Comparison of ENCODE assay signal across 13 cellular contexts in genomic region chr18:45619062-45619825, GRCh38. TPM values are rescaled to one million over a fixed set of nuclear protein-coding genes. Genes with fewer than 3 reads are reported as not detected.
DNase-seq lines count a peak whose midpoint lies in the region; ATAC-seq and TF ChIP-seq lines count a peak whose summit lies in the region.
"Had no signal": no experiment of that assay in that cellular context is flagged by ENCODE, and none has a peak within 500 bp of the region (broad histone marks: within the 10 kb centered on the region; RNA-seq: fewer than 3 reads in every experiment).

No MANE protein-coding gene starts in this region.

- no peaks in the 10 kb centered on the region for H3K4me1 Mint-ChIP-seq in GM23338
- no peaks in the 10 kb centered on the region for H3K4me1 Mint-ChIP-seq in activated T-helper 17 cell treated with anti-CD3 and anti-CD28 coated beads, Interleukin-2, amount 50 U/mL, for 72 hours

- no peaks in the 10 kb centered on the region for H3K4me1 ChIP-seq in GM23338 (ENCODE audit: insufficient read depth)
- no peaks in the 10 kb centered on the region for H3K4me1 ChIP-seq in liver (ENCODE audit: control insufficient read depth in 4 of 4, insufficient read depth in 4 of 4, low read length in 3 of 4)
- H3K4me1 ChIP-seq in stomach, result peaks cover 6 to 30% (median 15%) of the 10 kb centered on the region in 4 donors

- no peak for TF ChIP-seq EP300 in stomach (IDR thresholded peaks at IDR 0.05)

- no peaks in the 10 kb centered on the region for H3K36me3 ChIP-seq in GM23338 (ENCODE audit: insufficient read depth)
- H3K36me3 ChIP-seq in liver (ENCODE audit: control insufficient read depth in 4 of 4, insufficient read depth in 3 of 4, low read depth in 1 of 4, low read length in 3 of 4), result no peaks in the 10 kb centered on the region
- no peaks in the 10 kb centered on the region for H3K36me3 ChIP-seq in stomach
- H3K36me3 ChIP-seq: adrenal gland had no signal

- H3K9ac ChIP-seq in liver (ENCODE audit: low read depth in 1 of 2, low read length in 2 of 2), result no peak overlapping the region

- H3K4me3 ChIP-seq in GM23338 (no peak overlapping the region), fibroblast of mammary gland (ENCODE audit: control insufficient read depth, low read depth, low read length) (no peak overlapping the region), liver (ENCODE audit: low read depth in 1 of 3, low read length in 3 of 3) (no peak overlapping the region), stomach (no peak overlapping the region)
- H3K4me3 ChIP-seq: adrenal gland had no signal

- TF ChIP-seq POLR2A in stomach (IDR thresholded peaks at IDR 0.05), result no peak

- 86% methylated on average over 15 of the region's 15 CpGs for WGBS in liver
- 69 to 83% (median 80%) methylated on average over 15 of the region's 15 CpGs for WGBS in stomach, 5 donors

- TF ChIP-seq CTCF in GM23338 (conservative IDR thresholded peaks at IDR 0.05; ENCODE audit: low read depth in 2 of 2) (no peak), fibroblast of mammary gland (conservative IDR thresholded peaks at IDR 0.05; ENCODE audit: control insufficient read depth, insufficient read depth, low read depth, low read length) (peak; percentile 10), liver (IDR thresholded peaks at IDR 0.05; ENCODE audit: low read depth, low read length, missing input control) (no peak), stomach (IDR thresholded peaks at IDR 0.05) (no peak)

- no peaks in the 10 kb centered on the region for H3K27me3 ChIP-seq in GM23338 (ENCODE audit: insufficient read depth)
- no peaks in the 10 kb centered on the region for H3K27me3 ChIP-seq in liver (ENCODE audit: control insufficient read depth in 4 of 4, insufficient read depth in 4 of 4, low read length in 3 of 4)
- H3K27me3 ChIP-seq in stomach, result no peaks in the 10 kb centered on the region
- H3K27me3 ChIP-seq: adrenal gland had no signal

- DNase-seq in GM23338 (ENCODE audit: low spot score) (no peak), fibroblast of mammary gland (ENCODE audit: low read depth) (peak; percentile 38), stomach (no peak), amniotic stem cell (lab: John Stamatoyannopoulos, UW) (no peak)
- DNase-seq in stimulated activated CD4-positive, alpha-beta T cell treated with anti-CD3 and anti-CD28 coated beads, Interleukin-4, amount 100 ng/mL, for 1 hour, result no peak
- DNase-seq: adrenal gland, DMS 273 treated with DMSO at 0.1 percent for 48 hours, NCI-H2081, trophoblast cell had no signal

- H3K27ac ChIP-seq in GM23338 (ENCODE audit: low read depth), result no peak overlapping the region
- no peak overlapping the region for H3K27ac ChIP-seq in liver (ENCODE audit: low read depth in 1 of 2, low read length in 2 of 2)
- peak overlapping the region in 3 of 5 donors; percentile 40 to 60 (median 46) for H3K27ac ChIP-seq in stomach

- no peaks in the 10 kb centered on the region for H4K20me1 ChIP-seq in GM23338 (replicated peaks; ENCODE audit: insufficient read depth)

- ATAC-seq in GM23338 (peak; percentile 17; the same call in 2 of the 3 replicates), GM18520 (IDR thresholded peaks at IDR 0.05; ENCODE audit: unreplicated experiment) (no peak)
- no peak for ATAC-seq in activated T-helper 17 cell treated with anti-CD3 and anti-CD28 coated beads, Interleukin-2, amount 50 U/mL, for 72 hours (replicated peaks)

- no peaks in the 10 kb centered on the region for H3K79me2 ChIP-seq in GM23338 (replicated peaks; ENCODE audit: insufficient read depth)

- 0 out of 2 replicates have a peak, but pooled peaks cover 12% of the 10 kb centered on the region for H3K9me2 ChIP-seq in GM23338 (ENCODE audit: insufficient read depth)

- H3K9me3 ChIP-seq in liver (ENCODE audit: control insufficient read depth in 4 of 4, low read length in 3 of 4) (no peaks in the 10 kb centered on the region), stomach (no peaks in the 10 kb centered on the region)
- H3K9me3 ChIP-seq: adrenal gland had no signal

- no peak for TF ChIP-seq RAD21 in liver (IDR thresholded peaks at IDR 0.05)

- intact Hi-C loops in stomach (cut with DNase I; ENCODE audit: low total_unique reads), result no loop called here

- peaks cover 2% of the 10 kb centered on the region for H3K27me3 Mint-ChIP-seq in GM23338 (ENCODE audit: insufficient read depth, low read depth, poor library complexity)
- peaks cover 20% of the 10 kb centered on the region for H3K27me3 Mint-ChIP-seq in activated T-helper 17 cell treated with anti-CD3 and anti-CD28 coated beads, Interleukin-2, amount 50 U/mL, for 72 hours

- H3F3A ChIP-seq in GM23338 (replicated peaks; ENCODE audit: low read depth), result no peaks in the 10 kb centered on the region

- H3K27ac Mint-ChIP-seq in GM23338, result 0 out of 2 replicates have a peak overlapping the region, but pooled peaks have one; percentile 20
- no peak overlapping the region for H3K27ac Mint-ChIP-seq in activated T-helper 17 cell treated with anti-CD3 and anti-CD28 coated beads, Interleukin-2, amount 50 U/mL, for 72 hours

- no peak overlapping the region for H3K4me3 Mint-ChIP-seq in GM23338
- no peak overlapping the region for H3K4me3 Mint-ChIP-seq in activated T-helper 17 cell treated with anti-CD3 and anti-CD28 coated beads, Interleukin-2, amount 50 U/mL, for 72 hours

- H3K9me3 Mint-ChIP-seq in GM23338, result no peaks in the 10 kb centered on the region
- no peaks in the 10 kb centered on the region for H3K9me3 Mint-ChIP-seq in activated T-helper 17 cell treated with anti-CD3 and anti-CD28 coated beads, Interleukin-2, amount 50 U/mL, for 72 hours

- H3K4me2 ChIP-seq in GM23338, result no peak overlapping the region

- peaks cover 3% of the 10 kb centered on the region; the same call in 1 of the 3 replicates for H3K36me3 Mint-ChIP-seq in GM23338 (ENCODE audit: low read depth)
- no peaks in the 10 kb centered on the region for H3K36me3 Mint-ChIP-seq in activated T-helper 17 cell treated with anti-CD3 and anti-CD28 coated beads, Interleukin-2, amount 50 U/mL, for 72 hours (ENCODE audit: low read depth)

- H2AFZ ChIP-seq in GM23338, result peak overlapping the region; percentile 86

TF ChIP-seq in GM23338, 12 proteins besides CTCF, POLR2A, EP300 and RAD21:
- TF ChIP-seq ZNF114 (CRISPR knock-in tag; IDR thresholded peaks at IDR 0.05), result no peak
TF ChIP-seq in GM23338: peak in this region for 0.

TF ChIP-seq in liver, 16 proteins besides CTCF, POLR2A, EP300 and RAD21:
- TF ChIP-seq, protein P1, sequence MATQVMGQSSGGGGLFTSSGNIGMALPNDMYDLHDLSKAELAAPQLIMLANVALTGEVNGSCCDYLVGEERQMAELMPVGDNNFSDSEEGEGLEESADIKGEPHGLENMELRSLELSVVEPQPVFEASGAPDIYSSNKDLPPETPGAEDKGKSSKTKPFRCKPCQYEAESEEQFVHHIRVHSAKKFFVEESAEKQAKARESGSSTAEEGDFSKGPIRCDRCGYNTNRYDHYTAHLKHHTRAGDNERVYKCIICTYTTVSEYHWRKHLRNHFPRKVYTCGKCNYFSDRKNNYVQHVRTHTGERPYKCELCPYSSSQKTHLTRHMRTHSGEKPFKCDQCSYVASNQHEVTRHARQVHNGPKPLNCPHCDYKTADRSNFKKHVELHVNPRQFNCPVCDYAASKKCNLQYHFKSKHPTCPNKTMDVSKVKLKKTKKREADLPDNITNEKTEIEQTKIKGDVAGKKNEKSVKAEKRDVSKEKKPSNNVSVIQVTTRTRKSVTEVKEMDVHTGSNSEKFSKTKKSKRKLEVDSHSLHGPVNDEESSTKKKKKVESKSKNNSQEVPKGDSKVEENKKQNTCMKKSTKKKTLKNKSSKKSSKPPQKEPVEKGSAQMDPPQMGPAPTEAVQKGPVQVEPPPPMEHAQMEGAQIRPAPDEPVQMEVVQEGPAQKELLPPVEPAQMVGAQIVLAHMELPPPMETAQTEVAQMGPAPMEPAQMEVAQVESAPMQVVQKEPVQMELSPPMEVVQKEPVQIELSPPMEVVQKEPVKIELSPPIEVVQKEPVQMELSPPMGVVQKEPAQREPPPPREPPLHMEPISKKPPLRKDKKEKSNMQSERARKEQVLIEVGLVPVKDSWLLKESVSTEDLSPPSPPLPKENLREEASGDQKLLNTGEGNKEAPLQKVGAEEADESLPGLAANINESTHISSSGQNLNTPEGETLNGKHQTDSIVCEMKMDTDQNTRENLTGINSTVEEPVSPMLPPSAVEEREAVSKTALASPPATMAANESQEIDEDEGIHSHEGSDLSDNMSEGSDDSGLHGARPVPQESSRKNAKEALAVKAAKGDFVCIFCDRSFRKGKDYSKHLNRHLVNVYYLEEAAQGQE (IDR thresholded peaks at IDR 0.05), result no peak
- peak; percentile 27 to 40 for TF ChIP-seq HNF4A (conservative IDR thresholded peaks at IDR 0.05)

RNA-seq across cellular contexts. Expression of gene SLC14A2, which starts 4.0 kb away (rescaled TPM):
- total RNA-seq in GM23338 (2014; rRNA removed; shearing (Covaris generic)), result 0.04 and 0.24 TPM in 2 replicates
- polyA plus RNA-seq in GM23338 (2016; fragmentation: Nextera tagmentation; extraction: Ambion mirVana) (not detected in 2 replicates), liver (under 1 TPM in 1 of 2 donors, not detected in 1; 0.05 TPM), stomach (not detected)
- total RNA-seq in liver (not detected), stomach (under 1 TPM in 1 of 5 donors, not detected in 4; under 0.01 TPM)
- under 1 TPM; 0.09 to 0.11 TPM for total RNA-seq in activated T-helper 17 cell treated with anti-CD3 and anti-CD28 coated beads, Interleukin-2, amount 50 U/mL, for 72 hours
- total RNA-seq: LHCN-M2 had no signal

Comparison
In these comparisons a context has a peak if more than half of its experiments do, and no peak if none do; other contexts are left out.
1. H3K27ac ChIP-seq: peak in stomach (3 of 5); none in GM23338 (single experiment) and liver (0 of 2).